7 cellular contexts compared by ENCODE assay signal in the genomic region with DNA sequence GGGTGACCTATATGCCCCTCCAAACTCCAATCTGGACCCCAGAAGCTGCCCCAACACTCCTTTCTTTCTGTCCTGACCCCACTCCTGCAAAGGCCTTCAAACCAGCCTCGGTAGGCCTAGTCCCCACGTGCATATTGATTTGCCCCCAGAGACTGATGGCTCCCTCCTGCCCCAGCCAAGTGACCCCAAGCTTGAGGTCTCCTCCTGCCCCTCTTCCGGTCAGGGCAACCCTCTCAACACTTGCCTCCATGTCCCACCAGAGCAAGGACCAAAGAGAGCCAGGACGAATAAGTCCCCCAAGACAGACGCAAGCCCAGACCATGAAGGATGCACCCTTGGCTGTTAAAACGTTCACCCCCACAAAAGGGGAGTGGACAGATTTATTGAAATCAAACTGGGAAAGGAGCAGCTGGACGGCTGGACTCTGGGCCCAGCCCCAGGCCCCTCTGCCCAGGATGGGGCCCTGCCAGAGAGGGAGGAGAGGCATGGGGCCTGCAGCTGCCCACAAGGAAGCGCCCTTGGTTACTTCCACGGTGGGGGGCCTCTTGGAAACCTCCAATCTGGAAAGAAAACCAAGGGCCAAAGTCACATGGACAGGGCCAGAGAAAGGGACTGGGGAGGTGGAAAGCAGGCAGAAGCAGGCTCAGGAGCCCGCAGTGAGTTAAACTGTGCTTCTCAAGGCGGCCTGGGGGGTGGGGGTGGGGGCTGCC. TPM values are rescaled to one million over a fixed set of nuclear protein-coding genes. Genes with fewer than 3 reads are reported as not detected.
DNase-seq lines count a peak whose midpoint lies in the region; ATAC-seq, FAIRE-seq and TF ChIP-seq lines count a peak whose summit lies in the region.
"Had no signal": no experiment of that assay in that cellular context is flagged by ENCODE, and none has a peak within 500 bp of the region (broad histone marks: within the 10 kb centered on the region; RNA-seq: fewer than 3 reads in every experiment).

No MANE protein-coding gene starts in this region.

- H3K27me3 ChIP-seq in PC-9 (ENCODE audit: insufficient read depth, low read depth) (no peaks in the 10 kb centered on the region), skeletal muscle tissue (ENCODE audit: control insufficient read depth in 3 of 3, insufficient read depth in 3 of 3, low read length in 3 of 3) (peaks cover 0 to 5% (median 3%) of the 10 kb centered on the region in 3 donors)

- no peak for TF ChIP-seq POLR2A in GM18505 (IDR thresholded peaks at IDR 0.05; ENCODE audit: borderline replicate concordance, extremely low read depth, insufficient read depth, insufficient read length)

- no peak for TF ChIP-seq CTCF in PC-9 (conservative IDR thresholded peaks at IDR 0.05)
- no peak for TF ChIP-seq CTCF in coronary artery (IDR thresholded peaks at IDR 0.05)
- TF ChIP-seq CTCF in D721Med (IDR thresholded peaks at IDR 0.05; ENCODE audit: insufficient read depth, missing control alignments), result no peak

- peaks cover 38% of the 10 kb centered on the region for H4K20me1 ChIP-seq in PC-9 (ENCODE audit: insufficient read depth)

- H3K4me3 ChIP-seq in PC-9 (no peak overlapping the region), coronary artery (peak overlapping the region; percentile 84), skeletal muscle tissue (ENCODE audit: low read length in 3 of 3) (no peak overlapping the region)

- intact Hi-C loops in PC-9 (cut with micrococcal nuclease; ENCODE audit: unreplicated experiment), result loop anchor here (5.0 to 10.0 kb wide), 3 partner anchors 106 to 321 kb away; a partner anchor contains a TSS

- H3F3A ChIP-seq in PC-9 (ENCODE audit: insufficient read depth, low read depth), result peaks cover 24% of the 10 kb centered on the region

- no peak overlapping the region for H2AFZ ChIP-seq in PC-9

- H3K79me2 ChIP-seq in PC-9 (ENCODE audit: low read depth), result peaks cover 34% of the 10 kb centered on the region

- POLR2A ChIA-PET in PC-9 (lab: Charles Lee; ENCODE audit: unreplicated experiment), result no interaction called here

- DNase-seq in PC-9 (no peak), coronary artery (ENCODE audit: low spot score) (no peak), left lobe of liver (ENCODE audit: low spot score) (no peak), D721Med (ENCODE audit: insufficient read length, low spot score) (no peak)
- DNase-seq: NCI-H446 had no signal

- H3K4me1 ChIP-seq in PC-9 (replicated peaks; ENCODE audit: insufficient read depth), result peaks cover 42% of the 10 kb centered on the region
- peaks cover 31 to 54% (median 38%) of the 10 kb centered on the region in 3 donors for H3K4me1 ChIP-seq in skeletal muscle tissue (ENCODE audit: control insufficient read depth in 3 of 3, insufficient read depth in 3 of 3, low read length in 3 of 3)

- H3K27ac ChIP-seq in PC-9, result no peak overlapping the region
- peak overlapping the region in 1 of 2 donors; percentile 40 for H3K27ac ChIP-seq in coronary artery
- H3K27ac ChIP-seq in skeletal muscle tissue (ENCODE audit: low read depth, low read length), result no peak overlapping the region

- H3K36me3 ChIP-seq in PC-9 (ENCODE audit: low read depth), result no peaks in the 10 kb centered on the region
- H3K36me3 ChIP-seq in skeletal muscle tissue (ENCODE audit: control insufficient read depth in 3 of 3, insufficient read depth in 3 of 3, low read length in 3 of 3), result peaks cover 0 to 5% (median 5%) of the 10 kb centered on the region in 3 donors

- no peak for FAIRE-seq in D721Med (lab: Jason Lieb, UNC)

- ATAC-seq in left lobe of liver, result no peak
- no peak for ATAC-seq in GM18505 (IDR thresholded peaks at IDR 0.05; ENCODE audit: unreplicated experiment)

- no peaks in the 10 kb centered on the region for H3K9me2 ChIP-seq in PC-9 (ENCODE audit: insufficient read depth)

- H3K9me3 ChIP-seq in PC-9 (ENCODE audit: insufficient read depth, low read depth) (no peaks in the 10 kb centered on the region), skeletal muscle tissue (ENCODE audit: control insufficient read depth in 3 of 3, low read length in 3 of 3) (no peaks in the 10 kb centered on the region)

- H3K4me2 ChIP-seq in PC-9, result peak overlapping the region; percentile 97

- CTCF ChIA-PET in PC-9 (lab: Charles Lee), result no interaction called here

- no TSS peak for BruUV-seq in PC-9 (replicated peaks; lab: Mats Ljungman, UMichigan)

- H3K9ac ChIP-seq in skeletal muscle tissue (ENCODE audit: low read depth in 1 of 3, low read length in 3 of 3), result peak overlapping the region in 2 of 3 donors; percentile 32 to 50

RNA-seq across cellular contexts. Expression of a gene that starts 2.4 kb away (rescaled TPM):
- 2.6 and 2.7 TPM in 2 replicates for total RNA-seq in PC-9 (2021)
- not detected for total RNA-seq in skeletal muscle tissue
- total RNA-seq in left lobe of liver, result 0.10 TPM

RNA-seq across cellular contexts. Expression of a gene that starts 2.9 kb away (rescaled TPM):
- total RNA-seq in PC-9 (2021), result 70.8 and 82.9 TPM in 2 replicates
- total RNA-seq in skeletal muscle tissue, result 46.4 TPM
- 39.4 TPM for total RNA-seq in left lobe of liver

RNA-seq across cellular contexts. Expression of a gene that starts 12.4 kb away (rescaled TPM):
- total RNA-seq in PC-9 (2021) (83.5 and 91.0 TPM in 2 replicates), skeletal muscle tissue (28.7 TPM), left lobe of liver (12.4 TPM)

RNA-seq across cellular contexts. Expression of a gene that starts 16.1 kb away (rescaled TPM):
- total RNA-seq in PC-9 (2021), result 86.9 and 95.0 TPM in 2 replicates
- 9.4 TPM for total RNA-seq in skeletal muscle tissue
- 10.6 TPM for total RNA-seq in left lobe of liver

RNA-seq across cellular contexts. Expression of a gene that starts 36.7 kb away (rescaled TPM):
- total RNA-seq in PC-9 (2021) (18.3 and 20.0 TPM in 2 replicates), skeletal muscle tissue (8.9 TPM), left lobe of liver (9.7 TPM)
